Comparison of ENCODE assay signal across 27 cellular contexts in genomic region chr6:129969064-129969463, GRCh38. TPM values are rescaled to one million over a fixed set of nuclear protein-coding genes. Genes with fewer than 3 reads are reported as not detected.
A peak's percentile ranks its signal among the peaks of the same experiment; 100 is the strongest.
DNase-seq lines count a peak whose midpoint lies in the region; TF ChIP-seq lines count a peak whose summit lies in the region.
"Had no signal": no experiment of that assay in that cellular context is flagged by ENCODE, and none has a peak within 500 bp of the region (broad histone marks: within the 10 kb centered on the region; RNA-seq: fewer than 3 reads in every experiment).

No MANE protein-coding gene starts in this region.

- no peaks in the 10 kb centered on the region for H3K36me3 Mint-ChIP-seq in endodermal cell (ENCODE audit: low read depth)
- H3K36me3 Mint-ChIP-seq in CD8-positive, alpha-beta memory T cell, result peaks cover 0 to 4% (median 2%) of the 10 kb centered on the region in 3 donors

- peaks cover 5% of the 10 kb centered on the region for H3K9me3 Mint-ChIP-seq in endodermal cell
- H3K9me3 Mint-ChIP-seq in CD8-positive, alpha-beta memory T cell, result peaks cover 0 to 6% (median 0%) of the 10 kb centered on the region in 5 donors

- TF ChIP-seq CTCF in endodermal cell (conservative IDR thresholded peaks at IDR 0.05), result no peak

- H3K27ac ChIP-seq in endodermal cell (ENCODE audit: low read depth, low read length), result no peak overlapping the region
- H3K27ac ChIP-seq in CD8-positive, alpha-beta memory T cell (ENCODE audit: low read depth, low read length), result no peak overlapping the region
- H3K27ac ChIP-seq: HL-60, RWPE1 had no signal

- DNase-seq in NCI-H146 (lab: John Stamatoyannopoulos, UW) (peak; percentile 46), NCI-H146 treated with DMSO at 0.1 percent for 48 hours (lab: John Stamatoyannopoulos, UW; ENCODE audit: unreplicated experiment) (no peak), NCI-H345 (lab: John Stamatoyannopoulos, UW) (peak; percentile 22), endodermal cell (peak; percentile 72), T-helper 9 cell (no peak), UCSD-AML1 (lab: John Stamatoyannopoulos, UW; ENCODE audit: unreplicated experiment) (no peak)
- no peak for DNase-seq in CD8-positive, alpha-beta memory T cell
- DNase-seq: 8988T; ACHN; DMS153; GDM1; GOT3; Kasumi-1; MV-4-11; NCI-H1105 treated with DMSO at 0.1 percent for 48 hours; NCI-H1694; NCI-H2029 treated with DMSO at 0.1 percent for 48 hours; NCI-H2171; NCI-H226; NCI-H526; NCI-H82; NK-92 treated with Interleukin-12 subunit alpha and Interleukin-12 subunit beta, amount 100 ng/mL, for 24 hours; SHP77; T-cell had no signal

- peaks cover 3% of the 10 kb centered on the region for H3K4me1 Mint-ChIP-seq in endodermal cell
- H3K4me1 Mint-ChIP-seq in CD8-positive, alpha-beta memory T cell, result no peaks in the 10 kb centered on the region
- H3K4me1 Mint-ChIP-seq: T-cell had no signal

- H3K4me3 Mint-ChIP-seq in endodermal cell, result no peak overlapping the region
- no peak overlapping the region for H3K4me3 Mint-ChIP-seq in CD8-positive, alpha-beta memory T cell
- H3K4me3 Mint-ChIP-seq: T-cell had no signal

- no peak overlapping the region for H3K4me3 ChIP-seq in endodermal cell (ENCODE audit: low read length)
- H3K4me3 ChIP-seq in CD8-positive, alpha-beta memory T cell (ENCODE audit: low read length), result no peak overlapping the region
- H3K4me3 ChIP-seq: GM12878 had no signal

- H3K27me3 Mint-ChIP-seq in endodermal cell (ENCODE audit: insufficient read depth), result no peaks in the 10 kb centered on the region
- peaks cover 8 to 22% of the 10 kb centered on the region in 2 donors for H3K27me3 Mint-ChIP-seq in CD8-positive, alpha-beta memory T cell

- 60 to 66% methylated on average over 1 to 2 of the region's 2 CpGs for WGBS in endodermal cell (ENCODE audit: insufficient coverage in 1 of 2, insufficient read length in 1 of 2), 2 experiments

- H3K36me3 ChIP-seq in endodermal cell (ENCODE audit: control insufficient read depth, insufficient read depth, low read length), result no peaks in the 10 kb centered on the region
- no peaks in the 10 kb centered on the region for H3K36me3 ChIP-seq in CD8-positive, alpha-beta memory T cell (ENCODE audit: insufficient read depth, low read length)

- H3K9ac ChIP-seq in endodermal cell (ENCODE audit: extremely low read depth, low read length, poor library complexity, severe bottlenecking), result no peak overlapping the region

- no peaks in the 10 kb centered on the region for H3K4me1 ChIP-seq in endodermal cell (ENCODE audit: control insufficient read depth, insufficient read depth, low read length)
- H3K4me1 ChIP-seq in CD8-positive, alpha-beta memory T cell (ENCODE audit: insufficient read depth, low read length), result no peaks in the 10 kb centered on the region

- H3K27me3 ChIP-seq in endodermal cell (ENCODE audit: control insufficient read depth, insufficient read depth, low read length, poor library complexity, severe bottlenecking), result no peaks in the 10 kb centered on the region
- no peaks in the 10 kb centered on the region for H3K27me3 ChIP-seq in CD8-positive, alpha-beta memory T cell (ENCODE audit: insufficient read depth, low read length, poor library complexity, severe bottlenecking)

- peaks cover 7% of the 10 kb centered on the region for H3K9me3 ChIP-seq in endodermal cell (ENCODE audit: control insufficient read depth, low read length)
- no peaks in the 10 kb centered on the region for H3K9me3 ChIP-seq in CD8-positive, alpha-beta memory T cell (ENCODE audit: low read length)

- POLR2A ChIA-PET in CD8-positive, alpha-beta memory T cell (lab: Charles Lee), result no interaction called here

- CTCF ChIA-PET in CD8-positive, alpha-beta memory T cell (lab: Charles Lee), result no interaction called here

- H3K27ac Mint-ChIP-seq in endodermal cell, result no peak overlapping the region
- no peak overlapping the region for H3K27ac Mint-ChIP-seq in CD8-positive, alpha-beta memory T cell
- H3K27ac Mint-ChIP-seq: T-cell had no signal

RNA-seq across cellular contexts. Expression of gene L3MBTL3, which starts 49.3 kb away (rescaled TPM):
- total RNA-seq in endodermal cell, result 10 to 100 TPM; 23.7 to 39.7 TPM
- 13.7 TPM for polyA plus RNA-seq in endodermal cell (2013, experiment 1 of 2)
- 14.0 TPM for polyA plus RNA-seq in endodermal cell (2013, experiment 2 of 2)
- total RNA-seq in CD8-positive, alpha-beta memory T cell, result 10 to 100 TPM; 10.2 to 11.1 TPM
- 6.6 TPM for polyA plus RNA-seq in CD8-positive, alpha-beta memory T cell

Comparison
In these comparisons a context has a peak if more than half of its experiments do, and no peak if none do; other contexts are left out.
1. DNase-seq: peak in NCI-H146 (single experiment), NCI-H345 (single experiment) and endodermal cell (single experiment); none in NCI-H146 treated with DMSO at 0.1 percent for 48 hours (single experiment), T-helper 9 cell (single experiment), UCSD-AML1 (single experiment) and CD8-positive, alpha-beta memory T cell (0 of 5).